Comparison of ENCODE assay signal across 1 cellular context in the genomic region with DNA sequence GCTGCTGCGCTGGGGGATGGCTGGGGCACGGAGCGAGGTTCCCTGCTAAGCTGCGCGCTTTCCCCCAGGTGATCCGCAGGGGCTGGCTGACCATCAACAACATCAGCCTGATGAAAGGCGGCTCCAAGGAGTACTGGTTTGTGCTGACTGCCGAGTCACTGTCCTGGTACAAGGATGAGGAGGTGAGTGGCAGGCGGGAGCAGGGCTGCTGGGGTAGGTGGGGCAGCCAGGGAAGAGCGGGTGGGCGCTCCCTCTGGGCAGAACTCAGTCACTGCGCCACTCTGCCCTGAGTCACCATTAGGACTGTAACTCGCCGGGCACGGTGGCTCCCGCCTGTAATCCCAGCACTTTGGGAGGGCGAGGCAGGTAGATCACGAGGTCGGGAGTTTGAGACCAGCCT.
TF ChIP-seq lines count a peak whose summit lies in the region.

No MANE protein-coding gene starts in this region.

TF ChIP-seq in GM23338, 12 proteins besides CTCF, POLR2A, EP300 and RAD21 (continued from another document):
- TF ChIP-seq, protein P1, sequence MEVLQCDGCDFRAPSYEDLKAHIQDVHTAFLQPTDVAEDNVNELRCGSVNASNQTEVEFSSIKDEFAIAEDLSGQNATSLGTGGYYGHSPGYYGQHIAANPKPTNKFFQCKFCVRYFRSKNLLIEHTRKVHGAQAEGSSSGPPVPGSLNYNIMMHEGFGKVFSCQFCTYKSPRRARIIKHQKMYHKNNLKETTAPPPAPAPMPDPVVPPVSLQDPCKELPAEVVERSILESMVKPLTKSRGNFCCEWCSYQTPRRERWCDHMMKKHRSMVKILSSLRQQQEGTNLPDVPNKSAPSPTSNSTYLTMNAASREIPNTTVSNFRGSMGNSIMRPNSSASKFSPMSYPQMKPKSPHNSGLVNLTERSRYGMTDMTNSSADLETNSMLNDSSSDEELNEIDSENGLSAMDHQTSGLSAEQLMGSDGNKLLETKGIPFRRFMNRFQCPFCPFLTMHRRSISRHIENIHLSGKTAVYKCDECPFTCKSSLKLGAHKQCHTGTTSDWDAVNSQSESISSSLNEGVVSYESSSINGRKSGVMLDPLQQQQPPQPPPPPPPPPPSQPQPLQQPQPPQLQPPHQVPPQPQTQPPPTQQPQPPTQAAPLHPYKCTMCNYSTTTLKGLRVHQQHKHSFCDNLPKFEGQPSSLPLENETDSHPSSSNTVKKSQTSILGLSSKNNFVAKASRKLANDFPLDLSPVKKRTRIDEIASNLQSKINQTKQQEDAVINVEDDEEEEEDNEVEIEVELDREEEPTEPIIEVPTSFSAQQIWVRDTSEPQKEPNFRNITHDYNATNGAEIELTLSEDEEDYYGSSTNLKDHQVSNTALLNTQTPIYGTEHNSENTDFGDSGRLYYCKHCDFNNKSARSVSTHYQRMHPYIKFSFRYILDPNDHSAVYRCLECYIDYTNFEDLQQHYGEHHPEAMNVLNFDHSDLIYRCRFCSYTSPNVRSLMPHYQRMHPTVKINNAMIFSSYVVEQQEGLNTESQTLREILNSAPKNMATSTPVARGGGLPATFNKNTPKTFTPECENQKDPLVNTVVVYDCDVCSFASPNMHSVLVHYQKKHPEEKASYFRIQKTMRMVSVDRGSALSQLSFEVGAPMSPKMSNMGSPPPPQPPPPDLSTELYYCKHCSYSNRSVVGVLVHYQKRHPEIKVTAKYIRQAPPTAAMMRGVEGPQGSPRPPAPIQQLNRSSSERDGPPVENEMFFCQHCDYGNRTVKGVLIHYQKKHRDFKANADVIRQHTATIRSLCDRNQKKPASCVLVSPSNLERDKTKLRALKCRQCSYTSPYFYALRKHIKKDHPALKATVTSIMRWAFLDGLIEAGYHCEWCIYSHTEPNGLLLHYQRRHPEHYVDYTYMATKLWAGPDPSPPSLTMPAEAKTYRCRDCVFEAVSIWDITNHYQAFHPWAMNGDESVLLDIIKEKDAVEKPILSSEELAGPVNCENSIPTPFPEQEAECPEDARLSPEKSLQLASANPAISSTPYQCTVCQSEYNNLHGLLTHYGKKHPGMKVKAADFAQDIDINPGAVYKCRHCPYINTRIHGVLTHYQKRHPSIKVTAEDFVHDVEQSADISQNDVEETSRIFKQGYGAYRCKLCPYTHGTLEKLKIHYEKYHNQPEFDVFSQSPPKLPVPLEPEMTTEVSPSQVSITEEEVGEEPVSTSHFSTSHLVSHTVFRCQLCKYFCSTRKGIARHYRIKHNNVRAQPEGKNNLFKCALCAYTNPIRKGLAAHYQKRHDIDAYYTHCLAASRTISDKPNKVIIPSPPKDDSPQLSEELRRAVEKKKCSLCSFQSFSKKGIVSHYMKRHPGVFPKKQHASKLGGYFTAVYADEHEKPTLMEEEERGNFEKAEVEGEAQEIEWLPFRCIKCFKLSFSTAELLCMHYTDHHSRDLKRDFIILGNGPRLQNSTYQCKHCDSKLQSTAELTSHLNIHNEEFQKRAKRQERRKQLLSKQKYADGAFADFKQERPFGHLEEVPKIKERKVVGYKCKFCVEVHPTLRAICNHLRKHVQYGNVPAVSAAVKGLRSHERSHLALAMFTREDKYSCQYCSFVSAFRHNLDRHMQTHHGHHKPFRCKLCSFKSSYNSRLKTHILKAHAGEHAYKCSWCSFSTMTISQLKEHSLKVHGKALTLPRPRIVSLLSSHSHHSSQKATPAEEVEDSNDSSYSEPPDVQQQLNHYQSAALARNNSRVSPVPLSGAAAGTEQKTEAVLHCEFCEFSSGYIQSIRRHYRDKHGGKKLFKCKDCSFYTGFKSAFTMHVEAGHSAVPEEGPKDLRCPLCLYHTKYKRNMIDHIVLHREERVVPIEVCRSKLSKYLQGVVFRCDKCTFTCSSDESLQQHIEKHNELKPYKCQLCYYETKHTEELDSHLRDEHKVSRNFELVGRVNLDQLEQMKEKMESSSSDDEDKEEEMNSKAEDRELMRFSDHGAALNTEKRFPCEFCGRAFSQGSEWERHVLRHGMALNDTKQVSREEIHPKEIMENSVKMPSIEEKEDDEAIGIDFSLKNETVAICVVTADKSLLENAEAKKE (CRISPR knock-in tag; IDR thresholded peaks at IDR 0.05), result no peak
- no peak for TF ChIP-seq ZNF114 (CRISPR knock-in tag; IDR thresholded peaks at IDR 0.05)
